ENCODE assay signal across 23 cellular contexts in genomic region chr6:34534656-34535055, GRCh38. TPM values are rescaled to one million over a fixed set of nuclear protein-coding genes. Genes with fewer than 3 reads are reported as not detected.
"Had no signal": no experiment of that assay in that cellular context is flagged by ENCODE, and none has a peak within 500 bp of the region (broad histone marks: within the 10 kb centered on the region; RNA-seq: fewer than 3 reads in every experiment).

No MANE protein-coding gene starts in this region.

- H3K9ac ChIP-seq: SK-N-SH had no signal

- H3K27ac ChIP-seq: RWPE1 had no signal

- ATAC-seq: Panc1, PC-3 had no signal

- H3K9me3 ChIP-seq: SK-N-SH had no signal

- H3K4me2 ChIP-seq: SK-N-SH had no signal

- DNase-seq: KBM-7, MV-4-11, NCI-H1048, NCI-H1105, NCI-H1417, NCI-H1436 treated with DMSO at 0.1 percent for 48 hours, NCI-H1694, NCI-H187 treated with DMSO at 0.1 percent for 48 hours, NCI-H2029 treated with DMSO at 0.1 percent for 48 hours, NCI-H2171 treated with DMSO at 0.1 percent for 48 hours, NCI-H524, NCI-H526 treated with DMSO at 0.1 percent for 48 hours, NCI-H748 treated with DMSO at 0.1 percent for 48 hours, PC-3, SHP77, SK-N-SH, SW 1271 had no signal

RNA-seq across cellular contexts. Expression of gene SPDEF, which starts 21.5 kb away (rescaled TPM):
- total RNA-seq: LHCN-M2, MCF 10A, NCI-H460, SK-MEL-5 had no signal
